8 cellular contexts compared by ENCODE assay signal in the genomic region with DNA sequence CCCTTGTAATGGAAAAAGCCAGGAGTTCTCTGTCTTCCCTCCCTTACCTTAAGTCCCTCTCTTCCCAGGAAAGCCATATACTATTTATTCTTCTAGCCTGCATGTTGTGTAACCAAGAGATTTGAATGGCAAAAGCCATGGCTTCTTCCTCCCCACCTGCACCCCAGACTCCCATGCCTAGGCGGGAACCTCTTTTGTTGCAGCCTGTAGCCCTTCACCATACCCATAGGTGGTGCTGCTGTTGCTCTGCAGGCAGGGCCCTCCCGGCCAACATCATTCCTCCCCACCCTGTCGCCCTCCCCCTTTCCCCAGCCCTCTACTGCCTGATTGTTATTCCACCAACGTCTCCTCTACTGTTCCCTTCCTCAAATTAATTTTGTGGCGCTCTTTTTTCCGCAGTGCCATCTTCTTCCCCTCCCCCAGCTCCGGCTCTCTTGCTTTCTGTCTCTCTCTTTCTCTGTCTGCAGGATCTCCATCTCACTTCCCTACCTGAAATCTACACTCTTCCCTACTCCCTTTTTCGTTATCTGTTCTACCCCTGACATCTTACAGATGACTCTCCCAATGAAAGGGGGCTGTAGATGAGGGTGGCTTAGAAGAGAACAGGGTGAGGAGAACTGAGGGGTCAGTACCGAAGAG. TPM values are rescaled to one million over a fixed set of nuclear protein-coding genes. Genes with fewer than 3 reads are reported as not detected.
DNase-seq lines count a peak whose midpoint lies in the region; ATAC-seq and TF ChIP-seq lines count a peak whose summit lies in the region.

No MANE protein-coding gene starts in this region.

- H3K36me3 Mint-ChIP-seq in activated T-cell treated with anti-CD3 and anti-CD28 coated beads, Interleukin-2, amount 50 U/mL, for 4 hours (ENCODE audit: insufficient read depth), result peaks cover 28% of the 10 kb centered on the region
- peaks cover 8% of the 10 kb centered on the region for H3K36me3 Mint-ChIP-seq in activated naive CD8-positive, alpha-beta T cell treated with anti-CD3 and anti-CD28 coated beads for 36 hours

- H3K27ac Mint-ChIP-seq in activated naive CD8-positive, alpha-beta T cell treated with anti-CD3 and anti-CD28 coated beads for 36 hours, result no peak overlapping the region

- no peaks in the 10 kb centered on the region for H3K27me3 ChIP-seq in liver (ENCODE audit: control insufficient read depth in 4 of 4, insufficient read depth in 4 of 4, low read length in 3 of 4)
- H3K27me3 ChIP-seq in gastroesophageal sphincter, result no peaks in the 10 kb centered on the region

- no peak overlapping the region for H3K4me3 Mint-ChIP-seq in activated T-cell treated with anti-CD3 and anti-CD28 coated beads, Interleukin-2, amount 50 U/mL, for 4 hours
- H3K4me3 Mint-ChIP-seq in activated naive CD8-positive, alpha-beta T cell treated with anti-CD3 and anti-CD28 coated beads for 36 hours, result no peak overlapping the region

- no peaks in the 10 kb centered on the region for H3K27me3 Mint-ChIP-seq in activated T-cell treated with anti-CD3 and anti-CD28 coated beads, Interleukin-2, amount 50 U/mL, for 4 hours (ENCODE audit: low read depth)
- no peaks in the 10 kb centered on the region for H3K27me3 Mint-ChIP-seq in activated naive CD8-positive, alpha-beta T cell treated with anti-CD3 and anti-CD28 coated beads for 36 hours

- TF ChIP-seq CTCF in liver (IDR thresholded peaks at IDR 0.05; ENCODE audit: low read depth, low read length, missing input control) (peak; percentile 10), gastroesophageal sphincter (IDR thresholded peaks at IDR 0.05) (no peak)

- H3K4me1 ChIP-seq in liver (ENCODE audit: control insufficient read depth in 4 of 4, insufficient read depth in 4 of 4, low read length in 3 of 4) (no peaks in the 10 kb centered on the region), gastroesophageal sphincter (no peaks in the 10 kb centered on the region)

- no peaks in the 10 kb centered on the region for H3K9me3 Mint-ChIP-seq in activated T-cell treated with anti-CD3 and anti-CD28 coated beads, Interleukin-2, amount 50 U/mL, for 4 hours
- H3K9me3 Mint-ChIP-seq in activated naive CD8-positive, alpha-beta T cell treated with anti-CD3 and anti-CD28 coated beads for 36 hours, result no peaks in the 10 kb centered on the region

- H3K4me3 ChIP-seq in liver (ENCODE audit: low read depth in 1 of 3, low read length in 3 of 3), result no peak overlapping the region
- no peak overlapping the region for H3K4me3 ChIP-seq in gastroesophageal sphincter

- H3K27ac ChIP-seq in liver (ENCODE audit: low read depth in 1 of 2, low read length in 2 of 2) (no peak overlapping the region), gastroesophageal sphincter (no peak overlapping the region)

- no peaks in the 10 kb centered on the region for H3K4me1 Mint-ChIP-seq in activated T-cell treated with anti-CD3 and anti-CD28 coated beads, Interleukin-2, amount 50 U/mL, for 4 hours (ENCODE audit: low read depth)
- no peaks in the 10 kb centered on the region for H3K4me1 Mint-ChIP-seq in activated naive CD8-positive, alpha-beta T cell treated with anti-CD3 and anti-CD28 coated beads for 36 hours

- DNase-seq in activated T-cell treated with anti-CD3 and anti-CD28 coated beads, Interleukin-2, amount 50 U/mL, for 4 hours, result no peak
- no peak for DNase-seq in activated T-cell treated with anti-CD3 and anti-CD28 coated beads for 4 hours
- peak; percentile 65 for DNase-seq in NCI-H1105 (lab: John Stamatoyannopoulos, UW)
- peak; percentile 14 for DNase-seq in activated naive CD8-positive, alpha-beta T cell treated with anti-CD3 and anti-CD28 coated beads for 36 hours
- DNase-seq in SKM-1 (lab: John Stamatoyannopoulos, UW; ENCODE audit: unreplicated experiment), result no peak
- DNase-seq in cardiac septum (ENCODE audit: low spot score), result no peak

- H3K36me3 ChIP-seq in liver (ENCODE audit: control insufficient read depth in 4 of 4, insufficient read depth in 3 of 4, low read depth in 1 of 4, low read length in 3 of 4) (peaks cover 0 to 18% (median 4%) of the 10 kb centered on the region in 4 donors), gastroesophageal sphincter (peaks cover 0 to 67% of the 10 kb centered on the region in 2 donors)

- H3K9me3 ChIP-seq in liver (ENCODE audit: control insufficient read depth in 4 of 4, low read length in 3 of 4) (no peaks in the 10 kb centered on the region), gastroesophageal sphincter (no peaks in the 10 kb centered on the region)

- no peak for TF ChIP-seq RAD21 in liver (IDR thresholded peaks at IDR 0.05)

- 71% methylated on average over 9 of the region's 9 CpGs for WGBS in liver
- WGBS in gastroesophageal sphincter (ENCODE audit: low coverage in 1 of 2), 2 donors, result 36 to 46% methylated on average over 6 to 9 of the region's 9 CpGs

- TF ChIP-seq POLR2A in gastroesophageal sphincter (IDR thresholded peaks at IDR 0.05), result no peak

- no peak overlapping the region for H3K9ac ChIP-seq in liver (ENCODE audit: low read depth in 1 of 2, low read length in 2 of 2)

- ATAC-seq in activated T-cell treated with anti-CD3 and anti-CD28 coated beads, Interleukin-2, amount 50 U/mL, for 4 hours, result peak; percentile 58 to 74
- ATAC-seq in gastroesophageal sphincter, result no peak

- intact Hi-C loops in cardiac septum (cut with DNase I), result loop anchor here (10.0 kb wide), 1 partner anchor 51 kb away; no protein-coding TSS in a partner anchor

- no peak for TF ChIP-seq EP300 in gastroesophageal sphincter (IDR thresholded peaks at IDR 0.05)

TF ChIP-seq in liver, 16 proteins besides CTCF, POLR2A, EP300 and RAD21 (continues in another document):
- TF ChIP-seq TAF1 (conservative IDR thresholded peaks at IDR 0.05) (no peak), MAX (IDR thresholded peaks at IDR 0.05) (no peak), GABPA (IDR thresholded peaks at IDR 0.05 in 1 of 2, conservative IDR thresholded peaks at IDR 0.05 in 1 of 2) (no peak), HNF4G (IDR thresholded peaks at IDR 0.05) (no peak), RXRA (IDR thresholded peaks at IDR 0.05) (no peak), NR2F2 (IDR thresholded peaks at IDR 0.05) (no peak), YY1 (IDR thresholded peaks at IDR 0.05) (no peak), JUND (IDR thresholded peaks at IDR 0.05) (no peak), HNF4A (conservative IDR thresholded peaks at IDR 0.05) (no peak), ZBTB33 (IDR thresholded peaks at IDR 0.05) (no peak), FOXA2 (IDR thresholded peaks at IDR 0.05) (no peak)
- TF ChIP-seq, protein P1, sequence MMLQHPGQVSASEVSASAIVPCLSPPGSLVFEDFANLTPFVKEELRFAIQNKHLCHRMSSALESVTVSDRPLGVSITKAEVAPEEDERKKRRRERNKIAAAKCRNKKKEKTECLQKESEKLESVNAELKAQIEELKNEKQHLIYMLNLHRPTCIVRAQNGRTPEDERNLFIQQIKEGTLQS (IDR thresholded peaks at IDR 0.05), result no peak

RNA-seq across cellular contexts. Expression of gene NGDN, which starts 13.8 kb away (rescaled TPM):
- total RNA-seq in activated T-cell treated with anti-CD3 and anti-CD28 coated beads, Interleukin-2, amount 50 U/mL, for 4 hours, result 100 to 1,000 TPM; 115 to 120 (median 117) TPM
- total RNA-seq in activated naive CD8-positive, alpha-beta T cell treated with anti-CD3 and anti-CD28 coated beads for 36 hours, result 10 to 100 TPM; 75.2 to 80.3 TPM
- total RNA-seq in liver (10 to 100 TPM; 20.4 to 26.9 TPM), gastroesophageal sphincter (10 to 100 TPM; 22.0 to 47.1 (median 38.1) TPM), cardiac septum (16.2 TPM)
- 10 to 100 TPM; 18.2 to 25.4 TPM for polyA plus RNA-seq in liver

RNA-seq across cellular contexts. Expression of gene MYH7, which starts 47.9 kb away (rescaled TPM):
- under 1 TPM in 1 of 3 donors, not detected in 2; 0.03 TPM for total RNA-seq in activated T-cell treated with anti-CD3 and anti-CD28 coated beads, Interleukin-2, amount 50 U/mL, for 4 hours
- under 1 TPM; 0.04 to 0.06 TPM for total RNA-seq in activated naive CD8-positive, alpha-beta T cell treated with anti-CD3 and anti-CD28 coated beads for 36 hours
- total RNA-seq in liver (under 1 TPM; 0.05 to 0.42 TPM), gastroesophageal sphincter (not detected), cardiac septum (13,582 TPM)
- under 1 TPM; 0.02 to 0.03 TPM for polyA plus RNA-seq in liver

Comparison
In these comparisons a context has a peak if more than half of its experiments do, and no peak if none do; other contexts are left out.
1. DNase-seq: peak in NCI-H1105 (single experiment) and activated naive CD8-positive, alpha-beta T cell treated with anti-CD3 and anti-CD28 coated beads for 36 hours (single experiment); none in activated T-cell treated with anti-CD3 and anti-CD28 coated beads, Interleukin-2, amount 50 U/mL, for 4 hours (single experiment), activated T-cell treated with anti-CD3 and anti-CD28 coated beads for 4 hours (single experiment), SKM-1 (single experiment) and cardiac septum (single experiment).
2. RNA of gene MYH7, which starts 47.9 kb away (total RNA-seq): 13,582 TPM in cardiac septum (single experiment); 0.05 to 0.42 TPM in liver, 0.04 to 0.06 TPM in activated naive CD8-positive, alpha-beta T cell treated with anti-CD3 and anti-CD28 coated beads for 36 hours, 0.03 TPM in activated T-cell treated with anti-CD3 and anti-CD28 coated beads, Interleukin-2, amount 50 U/mL, for 4 hours and not detected in gastroesophageal sphincter; every median in the first group is over 1,000 times any median in the second.